In the genomic region with DNA sequence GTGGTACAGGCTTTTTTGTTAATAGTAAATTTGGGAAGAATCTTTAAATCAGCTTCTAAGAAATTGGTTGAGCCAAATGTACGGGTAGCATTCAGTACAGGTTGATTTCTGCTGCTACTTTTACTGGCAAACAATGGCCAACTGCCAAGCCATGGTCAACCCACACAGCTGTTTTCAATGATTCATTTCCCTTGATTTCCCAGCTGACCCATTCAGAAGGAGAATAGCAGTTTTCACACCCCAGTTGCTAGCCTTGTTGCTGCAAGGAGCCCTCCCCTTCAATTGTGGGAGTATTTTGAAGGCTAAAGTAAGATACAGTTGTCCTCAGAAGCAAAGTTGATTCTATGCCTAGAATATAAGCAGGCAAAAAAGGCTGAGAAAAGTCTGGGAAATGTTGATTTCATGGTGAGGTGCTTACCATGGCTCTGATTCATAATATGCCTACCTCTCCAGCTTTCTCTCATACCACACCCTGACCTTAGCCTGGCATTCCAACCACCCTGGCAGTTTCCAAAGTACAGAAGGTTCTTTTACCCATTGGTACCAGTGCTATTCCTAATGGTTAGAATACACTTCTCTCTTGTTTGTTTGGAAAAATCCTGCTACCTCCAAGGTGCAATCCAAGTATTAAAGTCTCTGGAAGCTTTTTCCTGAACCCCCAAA, we compare ENCODE assay signal across 8 cellular contexts.
DNase-seq lines count a peak whose midpoint lies in the region; ATAC-seq and TF ChIP-seq lines count a peak whose summit lies in the region.

No MANE protein-coding gene starts in this region.

- H3K36me3 ChIP-seq in heart left ventricle (no peaks in the 10 kb centered on the region), skeletal muscle satellite cell (ENCODE audit: insufficient read depth, low read length) (no peaks in the 10 kb centered on the region)

- peak overlapping the region; percentile 39 for H3K27ac Mint-ChIP-seq in T-helper 1 cell treated with Interleukin-12 subunit alpha and Interleukin-12 subunit beta and Interleukin-4 antibody, amounts not matched to agents 30 μg/mL and 1 μg/mL, for 36 hours

- H3K9ac ChIP-seq in skeletal muscle satellite cell (ENCODE audit: low read depth, low read length): peak overlapping the region; percentile 67

- no peak overlapping the region for H3K4me3 ChIP-seq in heart left ventricle
- H3K4me3 ChIP-seq in skeletal muscle satellite cell (ENCODE audit: low read length): peak overlapping the region; percentile 20

- H3K4me1 Mint-ChIP-seq in T-helper 1 cell treated with Interleukin-12 subunit alpha and Interleukin-12 subunit beta and Interleukin-4 antibody, amounts not matched to agents 30 μg/mL and 1 μg/mL, for 36 hours (ENCODE audit: low read depth): peaks cover 32% of the 10 kb centered on the region

- no peaks in the 10 kb centered on the region for H3K27me3 Mint-ChIP-seq in T-helper 1 cell treated with Interleukin-12 subunit alpha and Interleukin-12 subunit beta and Interleukin-4 antibody, amounts not matched to agents 30 μg/mL and 1 μg/mL, for 36 hours (ENCODE audit: low read depth)

- H3K36me3 Mint-ChIP-seq in T-helper 1 cell treated with Interleukin-12 subunit alpha and Interleukin-12 subunit beta and Interleukin-4 antibody, amounts not matched to agents 30 μg/mL and 1 μg/mL, for 36 hours (ENCODE audit: low read depth): no peaks in the 10 kb centered on the region

- peak overlapping the region; percentile 62 for H3K4me2 ChIP-seq in skeletal muscle satellite cell (ENCODE audit: low read length)

- peak; percentile 14 for DNase-seq in stimulated activated CD4-positive, alpha-beta T cell treated with anti-CD3 and anti-CD28 coated beads, Interleukin-1b, Interleukin-23, amount 100 ng/mL, for 48 hours
- DNase-seq in stimulated activated CD4-positive, alpha-beta T cell treated with anti-CD3 and anti-CD28 coated beads, Interleukin-2, amount 100 ng/mL, for 24 hours: no peak
- peak; percentile 60 to 86 (median 76) for DNase-seq in heart left ventricle
- no peak for DNase-seq in NOMO-1 treated with DMSO at 0.1 percent for 48 hours (lab: John Stamatoyannopoulos, UW; ENCODE audit: unreplicated experiment)
- no peak for DNase-seq in KG1 (lab: John Stamatoyannopoulos, UW)

- H3K9me3 ChIP-seq in heart left ventricle: no peaks in the 10 kb centered on the region
- no peaks in the 10 kb centered on the region for H3K9me3 ChIP-seq in skeletal muscle satellite cell (replicated peaks; ENCODE audit: low read length)

- WGBS in heart left ventricle, 4 donors: 16 to 35% (median 29%) methylated on average over 1 of the region's 1 CpG

- TF ChIP-seq CTCF in heart left ventricle (IDR thresholded peaks at IDR 0.05): no peak

- no peak overlapping the region for H3K4me3 Mint-ChIP-seq in T-helper 1 cell treated with Interleukin-12 subunit alpha and Interleukin-12 subunit beta and Interleukin-4 antibody, amounts not matched to agents 30 μg/mL and 1 μg/mL, for 36 hours

- peak overlapping the region in 11 of 12 donors; percentile 2 to 81 (median 57) for H3K27ac ChIP-seq in heart left ventricle

- peaks cover 3% of the 10 kb centered on the region for H3K9me3 Mint-ChIP-seq in T-helper 1 cell treated with Interleukin-12 subunit alpha and Interleukin-12 subunit beta and Interleukin-4 antibody, amounts not matched to agents 30 μg/mL and 1 μg/mL, for 36 hours

- no peak for TF ChIP-seq POLR2A in heart left ventricle (IDR thresholded peaks at IDR 0.05)

- intact Hi-C loops in heart left ventricle (cut with DNase I): loop anchor here in 5 of 10 donors (5.0 kb wide), 3 partner anchors 54 to 336 kb away; no protein-coding TSS in a partner anchor

- H3K27me3 ChIP-seq in heart left ventricle: no peaks in the 10 kb centered on the region
- H3K27me3 ChIP-seq in skeletal muscle satellite cell (ENCODE audit: control insufficient read depth, insufficient read depth, low read length): no peaks in the 10 kb centered on the region

- H3K4me1 ChIP-seq in heart left ventricle (peaks cover 0 to 62% (median 23%) of the 10 kb centered on the region in 12 donors), skeletal muscle satellite cell (ENCODE audit: control insufficient read depth, insufficient read depth, low read length) (peaks cover 67% of the 10 kb centered on the region)

- ATAC-seq in heart left ventricle (peak; percentile 83 to 95 (median 94)), GM18858 (IDR thresholded peaks at IDR 0.05; ENCODE audit: unreplicated experiment) (no peak)

Comparison
In these comparisons a context has a peak if more than half of its experiments do, and no peak if none do; other contexts are left out.
1. DNase-seq: peak in stimulated activated CD4-positive, alpha-beta T cell treated with anti-CD3 and anti-CD28 coated beads, Interleukin-1b, Interleukin-23, amount 100 ng/mL, for 48 hours (single experiment) and heart left ventricle (5 of 5); none in stimulated activated CD4-positive, alpha-beta T cell treated with anti-CD3 and anti-CD28 coated beads, Interleukin-2, amount 100 ng/mL, for 24 hours (0 of 2), NOMO-1 treated with DMSO at 0.1 percent for 48 hours (single experiment) and KG1 (single experiment).